14 cellular contexts compared by ENCODE assay signal in genomic region chr4:15749001-15749400, GRCh38. TPM values are rescaled to one million over a fixed set of nuclear protein-coding genes. Genes with fewer than 3 reads are reported as not detected.
"Had no signal": no experiment of that assay in that cellular context is flagged by ENCODE, and none has a peak within 500 bp of the region (broad histone marks: within the 10 kb centered on the region; RNA-seq: fewer than 3 reads in every experiment).

No MANE protein-coding gene starts in this region.

- DNase-seq: effector CD4-positive, alpha-beta T cell; foreskin melanocyte; head of caudate nucleus; hippocampal formation; kidney; left cardiac atrium; naive thymus-derived CD8-positive, alpha-beta T cell; posterior cingulate gyrus; sigmoid colon; stimulated activated CD4-positive, alpha-beta T cell treated with anti-CD3 and anti-CD28 coated beads, Interleukin-12 subunit alpha, Interleukin-12 subunit beta, amount 100 ng/mL, for 4 hours; stimulated activated naive CD4-positive, alpha-beta T cell treated with Interleukin-2 at 50 U/mL for 16 hours; trophoblast cell had no signal

- H3K27ac Mint-ChIP-seq: naive thymus-derived CD8-positive, alpha-beta T cell had no signal

- H3K4me1 Mint-ChIP-seq: neural crest cell had no signal

- H3K27me3 Mint-ChIP-seq: naive thymus-derived CD8-positive, alpha-beta T cell had no signal

- ATAC-seq: left cardiac atrium; naive thymus-derived CD8-positive, alpha-beta T cell had no signal

- H3K4me3 Mint-ChIP-seq: naive thymus-derived CD8-positive, alpha-beta T cell; neural crest cell had no signal

RNA-seq across cellular contexts. Expression of gene CD38, which starts 29.1 kb away (rescaled TPM):
- total RNA-seq: chondrocyte had no signal
